In the genomic region with DNA sequence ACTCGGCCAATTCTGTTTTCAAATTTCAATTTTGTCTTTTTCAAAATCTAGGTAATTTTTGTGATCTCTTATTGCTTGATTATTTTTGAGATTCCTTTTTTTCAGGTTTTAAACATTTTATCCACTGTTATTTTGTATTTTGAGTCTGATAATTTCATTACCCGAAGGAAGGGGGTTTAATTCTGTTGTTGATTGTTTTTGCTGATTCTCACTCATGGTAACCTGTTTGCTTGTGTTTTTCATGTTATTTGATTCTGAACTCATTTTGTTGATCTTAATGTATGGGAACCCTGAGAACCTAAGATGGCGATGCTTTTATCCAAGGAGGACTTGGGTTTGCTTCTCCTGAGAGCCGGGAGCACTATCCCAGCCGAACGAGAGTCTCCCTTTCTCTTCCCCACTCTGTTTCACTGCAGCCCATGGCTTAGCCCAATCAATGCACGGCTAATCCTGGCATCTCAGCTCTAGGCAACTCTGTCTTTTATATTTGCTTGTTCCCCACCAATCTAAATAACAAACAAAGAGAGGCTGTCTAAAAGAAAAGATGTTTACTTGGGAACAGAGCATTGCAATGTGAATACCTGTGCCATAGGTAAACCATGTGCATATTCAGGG, we compare ENCODE assay signal across 17 cellular contexts.
DNase-seq lines count a peak whose midpoint lies in the region; ATAC-seq, FAIRE-seq and TF ChIP-seq lines count a peak whose summit lies in the region.
"Had no signal": no experiment of that assay in that cellular context is flagged by ENCODE, and none has a peak within 500 bp of the region (broad histone marks: within the 10 kb centered on the region; RNA-seq: fewer than 3 reads in every experiment).

No MANE protein-coding gene starts in this region.

- H3K9me3 ChIP-seq in endothelial cell of umbilical vein (replicated peaks; ENCODE audit: control insufficient read depth, insufficient read depth, low read length) (no peaks in the 10 kb centered on the region), gastrocnemius medialis (no peaks in the 10 kb centered on the region)
- H3K9me3 ChIP-seq in CD4-positive, alpha-beta memory T cell (ENCODE audit: control insufficient read depth in 1 of 2, low read length in 2 of 2), result no peaks in the 10 kb centered on the region
- H3K9me3 ChIP-seq: BE2C had no signal

- H3K9ac ChIP-seq in endothelial cell of umbilical vein (replicated peaks; ENCODE audit: extremely low read depth, insufficient read depth, low read length), result no peak overlapping the region
- H3K9ac ChIP-seq: GM23248, KMS-11 had no signal

- TF ChIP-seq POLR2A in endothelial cell of umbilical vein (IDR thresholded peaks at IDR 0.05; ENCODE audit: low read depth, low read length) (no peak), gastrocnemius medialis (IDR thresholded peaks at IDR 0.05) (no peak)

- H3K27ac Mint-ChIP-seq in GM23338 (no peak overlapping the region), WTC11 (no peak overlapping the region)
- H3K27ac Mint-ChIP-seq in CD4-positive, alpha-beta memory T cell, result no peak overlapping the region
- H3K27ac Mint-ChIP-seq: CD8-positive, alpha-beta memory T cell; IgD-negative memory B cell had no signal

- DNase-seq in GM23338 (ENCODE audit: low spot score), result no peak
- DNase-seq in WTC11 (ENCODE audit: low spot score), result no peak
- no peak for DNase-seq in endothelial cell of umbilical vein (ENCODE audit: low read depth, low spot score)
- DNase-seq in gastrocnemius medialis, result no peak
- no peak for DNase-seq in CD4-positive, alpha-beta memory T cell
- DNase-seq in NAMALWA (ENCODE audit: low spot score), result no peak
- DNase-seq: BE2C; Calu3; CD8-positive, alpha-beta memory T cell; DMS 273 treated with DMSO at 0.1 percent for 48 hours; GM23248 had no signal

- H3K36me3 ChIP-seq in GM23338 (ENCODE audit: insufficient read depth) (no peaks in the 10 kb centered on the region), endothelial cell of umbilical vein (ENCODE audit: control insufficient read depth in 2 of 2, extremely low read depth in 1 of 2, insufficient read depth in 2 of 2, low read length in 2 of 2) (no peaks in the 10 kb centered on the region), gastrocnemius medialis (no peaks in the 10 kb centered on the region)
- H3K36me3 ChIP-seq in CD4-positive, alpha-beta memory T cell (ENCODE audit: insufficient read depth, low read length), result no peaks in the 10 kb centered on the region
- H3K36me3 ChIP-seq: BE2C, HAP-1 had no signal

- POLR2A ChIA-PET in WTC11 (lab: Charles Lee) (no interaction called here), endothelial cell of umbilical vein (lab: Charles Lee) (no interaction called here)
- POLR2A ChIA-PET in CD4-positive, alpha-beta memory T cell (lab: Charles Lee; ENCODE audit: partially characterized antibody), result no interaction called here

- H3K4me2 ChIP-seq in GM23338 (no peak overlapping the region), endothelial cell of umbilical vein (ENCODE audit: insufficient read depth, low read length) (no peak overlapping the region)
- H3K4me2 ChIP-seq: KMS-11 had no signal

- dilution Hi-C loops in endothelial cell of umbilical vein (cut with MboI; ENCODE audit: extremely low pct_ligation_motif_present, low sequenced_read_pairs), result no loop called here

- H2AFZ ChIP-seq in GM23338, result peak overlapping the region; percentile 91; the same call in 1 of the 2 replicates
- no peak overlapping the region for H2AFZ ChIP-seq in endothelial cell of umbilical vein (ENCODE audit: low read depth, low read length)
- H2AFZ ChIP-seq: GM23248 had no signal

- no peak overlapping the region for H3K27ac ChIP-seq in GM23338 (ENCODE audit: low read depth)
- peak overlapping the region; percentile 87 for H3K27ac ChIP-seq in endothelial cell of umbilical vein (ENCODE audit: insufficient read depth, low read depth, low read length)
- H3K27ac ChIP-seq in gastrocnemius medialis, result peak overlapping the region; percentile 81 to 94 (median 91)
- no peak overlapping the region for H3K27ac ChIP-seq in CD4-positive, alpha-beta memory T cell (ENCODE audit: low read depth, low read length)
- H3K27ac ChIP-seq: GM23248, KMS-11 had no signal

- H3K9me3 Mint-ChIP-seq in GM23338 (no peaks in the 10 kb centered on the region), WTC11 (peaks cover 4% of the 10 kb centered on the region; the same call in 1 of the 2 replicates)
- peaks cover 0 to 3% (median 0%) of the 10 kb centered on the region in 8 donors for H3K9me3 Mint-ChIP-seq in CD4-positive, alpha-beta memory T cell

- ATAC-seq in GM23338 (peak; percentile 65), WTC11 (peak; percentile 44; the same call in 1 of the 2 replicates), gastrocnemius medialis (no peak), SK-N-SH treated with all-trans-retinoic acid at 6 μM for 48 hours (no peak)

- H3K36me3 Mint-ChIP-seq in GM23338 (ENCODE audit: low read depth) (no peaks in the 10 kb centered on the region), WTC11 (no peaks in the 10 kb centered on the region)
- no peaks in the 10 kb centered on the region for H3K36me3 Mint-ChIP-seq in CD4-positive, alpha-beta memory T cell
- H3K36me3 Mint-ChIP-seq: CD14-positive monocyte; CD8-positive, alpha-beta memory T cell had no signal

- H4K20me1 ChIP-seq in GM23338 (replicated peaks; ENCODE audit: insufficient read depth) (no peaks in the 10 kb centered on the region), endothelial cell of umbilical vein (replicated peaks; ENCODE audit: control insufficient read depth, extremely low read depth, insufficient read depth, low read length) (no peaks in the 10 kb centered on the region)

- no peaks in the 10 kb centered on the region for H3K27me3 ChIP-seq in GM23338 (ENCODE audit: insufficient read depth)
- no peaks in the 10 kb centered on the region for H3K27me3 ChIP-seq in endothelial cell of umbilical vein (ENCODE audit: control insufficient read depth in 2 of 2, insufficient read depth in 2 of 2, low read length in 2 of 2)
- no peaks in the 10 kb centered on the region for H3K27me3 ChIP-seq in gastrocnemius medialis
- H3K27me3 ChIP-seq in CD4-positive, alpha-beta memory T cell (ENCODE audit: insufficient read depth, low read length), result no peaks in the 10 kb centered on the region
- H3K27me3 ChIP-seq: BE2C had no signal

- H3K9me2 ChIP-seq in GM23338 (ENCODE audit: insufficient read depth), result no peaks in the 10 kb centered on the region

- H3K4me3 Mint-ChIP-seq in GM23338, result no peak overlapping the region
- no peak overlapping the region for H3K4me3 Mint-ChIP-seq in WTC11
- H3K4me3 Mint-ChIP-seq in CD4-positive, alpha-beta memory T cell, result no peak overlapping the region
- H3K4me3 Mint-ChIP-seq: CD14-positive monocyte; CD8-positive, alpha-beta memory T cell; IgD-negative memory B cell had no signal

- peaks cover 32% of the 10 kb centered on the region for H3K4me1 ChIP-seq in GM23338 (ENCODE audit: insufficient read depth)
- H3K4me1 ChIP-seq in endothelial cell of umbilical vein (ENCODE audit: control insufficient read depth, extremely low read depth, insufficient read depth, low read length), result peaks cover 22% of the 10 kb centered on the region
- peaks cover 22 to 23% of the 10 kb centered on the region in 2 donors for H3K4me1 ChIP-seq in gastrocnemius medialis
- H3K4me1 ChIP-seq in CD4-positive, alpha-beta memory T cell (ENCODE audit: insufficient read depth, low read length), result no peaks in the 10 kb centered on the region
- H3K4me1 ChIP-seq: BE2C, HAP-1 had no signal

- H3K4me1 Mint-ChIP-seq in GM23338 (peaks cover 29% of the 10 kb centered on the region), WTC11 (peaks cover 28% of the 10 kb centered on the region)
- H3K4me1 Mint-ChIP-seq in CD4-positive, alpha-beta memory T cell, result peaks cover 3 to 6% (median 4%) of the 10 kb centered on the region in 4 donors

- no peak for FAIRE-seq in endothelial cell of umbilical vein (lab: Jason Lieb, UNC)
- FAIRE-seq: A549 had no signal

- H3K79me2 ChIP-seq in GM23338 (replicated peaks; ENCODE audit: insufficient read depth) (no peaks in the 10 kb centered on the region), endothelial cell of umbilical vein (ENCODE audit: control insufficient read depth, insufficient read depth, low read length) (no peaks in the 10 kb centered on the region)

- intact Hi-C loops in endothelial cell of umbilical vein (cut with micrococcal nuclease) (loop anchor here (1.0 to 10.0 kb wide), 2 partner anchors 12 to 425 kb away; no protein-coding TSS in a partner anchor), gastrocnemius medialis (cut with DNase I; ENCODE audit: low total_unique reads) (no loop called here)
- intact Hi-C loops in CD4-positive, alpha-beta memory T cell (cut with micrococcal nuclease), result no loop called here

- in situ Hi-C loops in gastrocnemius medialis (cut with MboI; ENCODE audit: low sequenced_read_pairs in 4 of 4), result loop anchor here in 1 of 4 donors (10.0 kb wide), 1 partner anchor 65 kb away; no protein-coding TSS in a partner anchor

- BruUV-seq in endothelial cell of umbilical vein (replicated peaks; lab: Mats Ljungman, UMichigan), result no TSS peak

- H3K4me3 ChIP-seq in GM23338, result no peak overlapping the region
- no peak overlapping the region for H3K4me3 ChIP-seq in endothelial cell of umbilical vein (replicated peaks in 1 of 3; ENCODE audit: insufficient read depth in 1 of 3, low read depth in 1 of 3, low read length in 3 of 3)
- H3K4me3 ChIP-seq in gastrocnemius medialis, result no peak overlapping the region
- no peak overlapping the region for H3K4me3 ChIP-seq in CD4-positive, alpha-beta memory T cell (ENCODE audit: low read length in 2 of 2)
- H3K4me3 ChIP-seq: A549, GM23248, HAP-1 had no signal

- no peak for TF ChIP-seq CTCF in GM23338 (conservative IDR thresholded peaks at IDR 0.05; ENCODE audit: low read depth in 2 of 2)
- TF ChIP-seq CTCF in WTC11 (IDR thresholded peaks at IDR 0.05), result no peak
- TF ChIP-seq CTCF in endothelial cell of umbilical vein (IDR thresholded peaks at IDR 0.05; ENCODE audit: extremely low read depth in 1 of 2, insufficient read depth in 1 of 2, low read depth in 1 of 2, low read length in 2 of 2), result no peak
- no peak for TF ChIP-seq CTCF in gastrocnemius medialis (IDR thresholded peaks at IDR 0.05 in 4 of 5, conservative IDR thresholded peaks at IDR 0.05 in 1 of 5)

- H3K27me3 Mint-ChIP-seq in GM23338 (ENCODE audit: insufficient read depth, low read depth, poor library complexity) (peaks cover 5% of the 10 kb centered on the region), WTC11 (ENCODE audit: low read depth) (no peaks in the 10 kb centered on the region)
- H3K27me3 Mint-ChIP-seq in CD4-positive, alpha-beta memory T cell, result peaks cover 4 to 9% of the 10 kb centered on the region in 2 donors

- no peaks in the 10 kb centered on the region for H3F3A ChIP-seq in GM23338 (replicated peaks; ENCODE audit: low read depth)

- CTCF ChIA-PET in WTC11 (lab: Charles Lee) (no interaction called here), endothelial cell of umbilical vein (lab: Charles Lee) (interaction anchor here (1.1 to 2.6 kb wide), 3 partner anchors 24 to 262 kb away, joined by 5 to 71 read pairs (median 5); a partner anchor contains a TSS)
- CTCF ChIA-PET in CD4-positive, alpha-beta memory T cell (lab: Charles Lee; ENCODE audit: partially characterized antibody), result interaction anchor here (1.3 kb wide), 1 partner anchor 136 kb away, joined by 3 read pairs; no protein-coding TSS in a partner anchor

- H3K9me1 ChIP-seq in endothelial cell of umbilical vein (replicated peaks; ENCODE audit: control insufficient read depth, extremely low read depth, insufficient read depth, low read length), result no peaks in the 10 kb centered on the region

TF ChIP-seq in SK-N-SH treated with all-trans-retinoic acid at 6 μM for 48 hours, 23 proteins besides CTCF, POLR2A, EP300 and RAD21 (continues in another document):
- TF ChIP-seq CSDC2 (CRISPR knock-in tag; IDR thresholded peaks at IDR 0.05), result no peak

Comparison
In these comparisons a context has a peak if more than half of its experiments do, and no peak if none do; other contexts are left out.
1. ATAC-seq: peak in GM23338 (single experiment) and WTC11 (single experiment); none in gastrocnemius medialis (0 of 2) and SK-N-SH treated with all-trans-retinoic acid at 6 μM for 48 hours (single experiment).
2. H3K27ac ChIP-seq: peak in endothelial cell of umbilical vein (single experiment) and gastrocnemius medialis (4 of 4); none in GM23338 (single experiment) and CD4-positive, alpha-beta memory T cell (single experiment).